Comparison of ENCODE assay signal across 8 cellular contexts in the genomic region with DNA sequence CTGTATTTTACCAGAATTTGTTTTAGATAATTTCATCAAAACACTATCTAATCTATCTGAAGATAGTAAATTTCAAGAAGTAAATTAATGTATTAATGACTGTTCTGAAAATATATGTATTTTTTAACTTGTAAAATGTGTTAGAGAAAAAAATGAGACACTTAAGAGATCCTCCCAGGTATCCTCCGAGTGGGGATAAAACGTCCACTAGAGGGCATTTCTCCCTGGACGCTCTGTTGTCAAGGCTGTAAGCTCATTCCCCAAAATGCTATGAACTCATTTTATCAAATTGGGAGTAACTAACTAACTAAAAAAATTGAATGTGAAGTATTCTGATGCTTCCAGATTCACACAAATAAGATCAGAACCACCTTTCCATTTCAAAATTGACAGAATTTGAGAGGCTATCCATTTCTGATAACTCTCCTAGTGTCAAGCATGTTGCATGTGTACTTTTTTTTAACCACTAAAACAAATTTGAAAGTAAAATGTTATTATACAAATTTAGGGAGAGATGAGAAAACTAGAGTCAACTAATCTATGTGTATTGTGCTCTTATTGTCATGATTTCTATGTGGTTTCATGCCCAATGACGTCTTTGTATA.
DNase-seq lines count a peak whose midpoint lies in the region; ATAC-seq, FAIRE-seq and TF ChIP-seq lines count a peak whose summit lies in the region.

No MANE protein-coding gene starts in this region.

- FAIRE-seq in colon (lab: Jason Lieb, UNC) = peak; percentile 57

- POLR2A ChIA-PET in activated CD4-positive, alpha-beta T cell treated with anti-CD3 and anti-CD28 coated beads, Interleukin-2, amount 10 ng/mL, durations not matched to agents 7 days and 5 days (lab: Charles Lee) = no interaction called here

- no CpG with 5 or more reads among the region's 4 CpGs for WGBS in H9 (ENCODE audit: extremely low coverage, insufficient read length, low lambda C conversion rate)

- H2BK12ac ChIP-seq in H9 (ENCODE audit: insufficient read length, low read depth, low read length) = no peak overlapping the region

- no peak overlapping the region for H3K27ac ChIP-seq in H9 (ENCODE audit: insufficient read length, low read depth, low read length)

- H3K79me2 ChIP-seq in H9 (ENCODE audit: insufficient read depth, low read length) = no peaks in the 10 kb centered on the region

- H3K4me1 Mint-ChIP-seq in activated CD4-positive, alpha-beta T cell treated with anti-CD3 and anti-CD28 coated beads, Interleukin-2, amount 10 ng/mL, durations not matched to agents 7 days and 5 days = no peaks in the 10 kb centered on the region
- H3K4me1 Mint-ChIP-seq in H9 = peaks cover 0 to 2% of the 10 kb centered on the region in 2 experiments; a peak in 1 of 4 replicates
- H3K4me1 Mint-ChIP-seq in stimulated activated effector memory CD8-positive, alpha-beta T cell treated with anti-CD3 and anti-CD28 coated beads, Interleukin-12 subunit alpha, Interleukin-12 subunit beta, amount 100 ng/mL, for 72 hours = no peaks in the 10 kb centered on the region

- no peak overlapping the region for H2BK120ac ChIP-seq in H9 (ENCODE audit: low read depth, low read length, poor library complexity, severe bottlenecking)

- no peaks in the 10 kb centered on the region for H3K79me1 ChIP-seq in H9 (ENCODE audit: insufficient read depth, low read depth, low read length, poor library complexity, severe bottlenecking)

- H3K9me3 Mint-ChIP-seq in activated CD4-positive, alpha-beta T cell treated with anti-CD3 and anti-CD28 coated beads, Interleukin-2, amount 10 ng/mL, durations not matched to agents 7 days and 5 days = no peaks in the 10 kb centered on the region
- no peaks in the 10 kb centered on the region for H3K9me3 Mint-ChIP-seq in H9
- H3K9me3 Mint-ChIP-seq in stimulated activated effector memory CD8-positive, alpha-beta T cell treated with anti-CD3 and anti-CD28 coated beads, Interleukin-12 subunit alpha, Interleukin-12 subunit beta, amount 100 ng/mL, for 72 hours = no peaks in the 10 kb centered on the region

- CTCF ChIA-PET in activated CD4-positive, alpha-beta T cell treated with anti-CD3 and anti-CD28 coated beads, Interleukin-2, amount 10 ng/mL, durations not matched to agents 7 days and 5 days (lab: Charles Lee) = no interaction called here

- H3K36me3 Mint-ChIP-seq in activated CD4-positive, alpha-beta T cell treated with anti-CD3 and anti-CD28 coated beads, Interleukin-2, amount 10 ng/mL, durations not matched to agents 7 days and 5 days (ENCODE audit: low read depth) = no peaks in the 10 kb centered on the region
- H3K36me3 Mint-ChIP-seq in H9 (ENCODE audit: insufficient read depth in 1 of 3, low read depth in 3 of 3) = no peaks in the 10 kb centered on the region
- H3K36me3 Mint-ChIP-seq in stimulated activated effector memory CD8-positive, alpha-beta T cell treated with anti-CD3 and anti-CD28 coated beads, Interleukin-12 subunit alpha, Interleukin-12 subunit beta, amount 100 ng/mL, for 72 hours = no peaks in the 10 kb centered on the region

- ATAC-seq in HG03196 (IDR thresholded peaks at IDR 0.05; ENCODE audit: unreplicated experiment) = no peak
- no peak for ATAC-seq in stimulated activated effector memory CD8-positive, alpha-beta T cell treated with anti-CD3 and anti-CD28 coated beads, Interleukin-12 subunit alpha, Interleukin-12 subunit beta, amount 100 ng/mL, for 72 hours

- no peak overlapping the region for H3K9ac ChIP-seq in H9 (ENCODE audit: extremely low read depth, insufficient read length, low read length)

- no peak overlapping the region for H3K23ac ChIP-seq in H9 (ENCODE audit: insufficient read length, low read depth, low read length)

- H3K27me3 ChIP-seq in H9 (ENCODE audit: insufficient read depth, low read length) = no peaks in the 10 kb centered on the region

- peak; percentile 89 for TF ChIP-seq CTCF in H9 (conservative IDR thresholded peaks at IDR 0.05)

- H2AFZ ChIP-seq in H9 (ENCODE audit: low read length) = no peak overlapping the region

- no peak overlapping the region for H3K4ac ChIP-seq in H9 (ENCODE audit: low read depth, low read length)

- H3K18ac ChIP-seq in H9 (ENCODE audit: insufficient read length, low read depth, low read length) = no peak overlapping the region

- no peak overlapping the region for H3K4me3 Mint-ChIP-seq in activated CD4-positive, alpha-beta T cell treated with anti-CD3 and anti-CD28 coated beads, Interleukin-2, amount 10 ng/mL, durations not matched to agents 7 days and 5 days
- no peak overlapping the region for H3K4me3 Mint-ChIP-seq in H9
- no peak overlapping the region for H3K4me3 Mint-ChIP-seq in stimulated activated effector memory CD8-positive, alpha-beta T cell treated with anti-CD3 and anti-CD28 coated beads, Interleukin-12 subunit alpha, Interleukin-12 subunit beta, amount 100 ng/mL, for 72 hours

- H4K5ac ChIP-seq in H9 (ENCODE audit: insufficient read length, low read depth, low read length) = no peak overlapping the region

- no peak overlapping the region for H2BK20ac ChIP-seq in H9 (ENCODE audit: low read depth, low read length, poor library complexity, severe bottlenecking)

- no peaks in the 10 kb centered on the region for H3K9me3 ChIP-seq in H9 (ENCODE audit: control insufficient read depth, low read depth, low read length)

- no peak overlapping the region for H4K91ac ChIP-seq in H9 (ENCODE audit: insufficient read length, low read depth, low read length)

- no peak overlapping the region for H2AK5ac ChIP-seq in H9 (ENCODE audit: insufficient read length, low read length)

- no peak overlapping the region for H4K8ac ChIP-seq in H9 (replicated peaks; ENCODE audit: insufficient read length, low read depth, low read length)

- no peak overlapping the region for H3K14ac ChIP-seq in H9 (ENCODE audit: insufficient read depth, low read length)

- no peak overlapping the region for H2BK15ac ChIP-seq in H9 (ENCODE audit: low read depth, low read length)

- no peak overlapping the region for H3K4me2 ChIP-seq in H9 (ENCODE audit: insufficient read depth, insufficient read length, low read length)

- H3K27me3 Mint-ChIP-seq in activated CD4-positive, alpha-beta T cell treated with anti-CD3 and anti-CD28 coated beads, Interleukin-2, amount 10 ng/mL, durations not matched to agents 7 days and 5 days = peaks cover 2% of the 10 kb centered on the region
- no peaks in the 10 kb centered on the region for H3K27me3 Mint-ChIP-seq in H9 (ENCODE audit: low read depth)

- H3K4me1 ChIP-seq in H9 (ENCODE audit: insufficient read depth, low read length) = no peaks in the 10 kb centered on the region

- no peaks in the 10 kb centered on the region for H4K20me1 ChIP-seq in H9 (ENCODE audit: control insufficient read depth, insufficient read depth, insufficient read length)

- no peak overlapping the region for H3T11ph ChIP-seq in H9 (ENCODE audit: low read length)

- H3K27ac Mint-ChIP-seq in activated CD4-positive, alpha-beta T cell treated with anti-CD3 and anti-CD28 coated beads, Interleukin-2, amount 10 ng/mL, durations not matched to agents 7 days and 5 days = no peak overlapping the region
- H3K27ac Mint-ChIP-seq in H9 = no peak overlapping the region
- H3K27ac Mint-ChIP-seq in stimulated activated effector memory CD8-positive, alpha-beta T cell treated with anti-CD3 and anti-CD28 coated beads, Interleukin-12 subunit alpha, Interleukin-12 subunit beta, amount 100 ng/mL, for 72 hours = no peak overlapping the region

- peak; percentile 17 for DNase-seq in activated CD4-positive, alpha-beta T cell treated with anti-CD3 and anti-CD28 coated beads, Interleukin-2, amount 10 ng/mL, durations not matched to agents 7 days and 5 days
- no peak for DNase-seq in activated CD4-positive, alpha-beta T cell treated with anti-CD3 and anti-CD28 coated beads for 4 hours
- DNase-seq in H9 (peak; percentile 32), NCI-H526 treated with DMSO at 0.1 percent for 48 hours (lab: John Stamatoyannopoulos, UW) (peak; percentile 13), midbrain (lab: John Stamatoyannopoulos, UW) (peak; percentile 27)
- DNase-seq in stimulated activated effector memory CD8-positive, alpha-beta T cell treated with anti-CD3 and anti-CD28 coated beads, Interleukin-12 subunit alpha, Interleukin-12 subunit beta, amount 100 ng/mL, for 72 hours (ENCODE audit: low spot score in 2 of 2) = no peak

- no peak overlapping the region for H3K56ac ChIP-seq in H9 (ENCODE audit: insufficient read length, low read depth, low read length)

- H2BK5ac ChIP-seq in H9 (ENCODE audit: insufficient read length, low read length) = no peak overlapping the region

- H3K23me2 ChIP-seq in H9 (ENCODE audit: insufficient read length, low read depth, low read length, poor library complexity, severe bottlenecking) = no peaks in the 10 kb centered on the region

Comparison
In these comparisons a context has a peak if more than half of its experiments do, and no peak if none do; other contexts are left out.
1. DNase-seq: peak in activated CD4-positive, alpha-beta T cell treated with anti-CD3 and anti-CD28 coated beads, Interleukin-2, amount 10 ng/mL, durations not matched to agents 7 days and 5 days (single experiment), H9 (single experiment), NCI-H526 treated with DMSO at 0.1 percent for 48 hours (single experiment) and midbrain (single experiment); none in activated CD4-positive, alpha-beta T cell treated with anti-CD3 and anti-CD28 coated beads for 4 hours (0 of 2) and stimulated activated effector memory CD8-positive, alpha-beta T cell treated with anti-CD3 and anti-CD28 coated beads, Interleukin-12 subunit alpha, Interleukin-12 subunit beta, amount 100 ng/mL, for 72 hours (0 of 2).